9 cellular contexts compared by ENCODE assay signal in genomic region chr14:100374891-100375272, GRCh38. TPM values are rescaled to one million over a fixed set of nuclear protein-coding genes. Genes with fewer than 3 reads are reported as not detected.
A peak's percentile ranks its signal among the peaks of the same experiment; 100 is the strongest.
DNase-seq lines count a peak whose midpoint lies in the region; ATAC-seq and TF ChIP-seq lines count a peak whose summit lies in the region.
"Had no signal": no experiment of that assay in that cellular context is flagged by ENCODE, and none has a peak within 500 bp of the region (broad histone marks: within the 10 kb centered on the region; RNA-seq: fewer than 3 reads in every experiment).

No MANE protein-coding gene starts in this region.

- peak; percentile 22 for DNase-seq in AG10803 (ENCODE audit: low read depth)
- DNase-seq in Karpas-422 = no peak
- DNase-seq in colonic mucosa = no peak
- no peak for DNase-seq in naive thymus-derived CD4-positive, alpha-beta T cell
- no peak for DNase-seq in NCI-H748 treated with DMSO at 0.1 percent for 48 hours (lab: John Stamatoyannopoulos, UW)
- no peak for DNase-seq in hippocampal formation (lab: John Stamatoyannopoulos, UW)
- no peak for DNase-seq in COR-L47 (lab: John Stamatoyannopoulos, UW)
- no peak for DNase-seq in activated CD4-positive, alpha-beta T cell treated with anti-CD3 and anti-CD28 coated beads for 4 hours

- TF ChIP-seq CTCF in AG10803 (conservative IDR thresholded peaks at IDR 0.05; ENCODE audit: low read length) (no peak), colonic mucosa (IDR thresholded peaks at IDR 0.05) (no peak)

- peaks cover 23 to 62% (median 37%) of the 10 kb centered on the region in 7 donors for H3K4me1 Mint-ChIP-seq in naive thymus-derived CD4-positive, alpha-beta T cell

- H3K9ac ChIP-seq in Karpas-422 (ENCODE audit: low read length) = peak overlapping the region; percentile 77
- peak overlapping the region; percentile 81 to 93 for H3K9ac ChIP-seq in colonic mucosa (ENCODE audit: low read depth in 2 of 2, low read length in 2 of 2)

- intact Hi-C loops in colonic mucosa (cut with DNase I) = no loop called here
- intact Hi-C loops in naive thymus-derived CD4-positive, alpha-beta T cell (cut with micrococcal nuclease) = loop anchor here (2.0 to 10.0 kb wide), 7 partner anchors 153 to 890 kb away; partner anchors contain the start of genes CCNK (in 1 of the 2), CYP46A1 (in 1 of the 2) and SETD3 (in 1 of the 2)

- peaks cover 35% of the 10 kb centered on the region for H3K79me2 ChIP-seq in Karpas-422 (ENCODE audit: low read length)

- H4K20me1 ChIP-seq in Karpas-422 (ENCODE audit: insufficient read depth, low read depth, low read length) = no peaks in the 10 kb centered on the region

- peak overlapping the region; percentile 79 to 95 (median 93) for H3K4me3 Mint-ChIP-seq in naive thymus-derived CD4-positive, alpha-beta T cell

- H3K36me3 Mint-ChIP-seq in naive thymus-derived CD4-positive, alpha-beta T cell = peaks cover 0 to 31% (median 4%) of the 10 kb centered on the region in 5 donors

- H3K36me3 ChIP-seq in Karpas-422 (ENCODE audit: insufficient read depth, low read length) (no peaks in the 10 kb centered on the region), colonic mucosa (no peaks in the 10 kb centered on the region)
- H3K36me3 ChIP-seq in naive thymus-derived CD4-positive, alpha-beta T cell (ENCODE audit: control insufficient read depth in 2 of 3, insufficient read depth in 3 of 3, low read length in 3 of 3) = peaks cover 0 to 5% (median 0%) of the 10 kb centered on the region in 3 experiments

- H3K9me2 ChIP-seq in Karpas-422 (replicated peaks; ENCODE audit: insufficient read depth, low read length) = no peaks in the 10 kb centered on the region

- no peak overlapping the region for H2AFZ ChIP-seq in Karpas-422 (ENCODE audit: low read length)

- H3K4me3 ChIP-seq in AG10803 (ENCODE audit: low read length) (peak overlapping the region; percentile 94), Karpas-422 (ENCODE audit: low read length) (peak overlapping the region; percentile 77), colonic mucosa (peak overlapping the region; percentile 89)
- H3K4me3 ChIP-seq in naive thymus-derived CD4-positive, alpha-beta T cell (ENCODE audit: low read length) = peak overlapping the region; percentile 78

- CTCF ChIA-PET in naive thymus-derived CD4-positive, alpha-beta T cell (lab: Charles Lee) = no interaction called here

- H3K27me3 Mint-ChIP-seq in naive thymus-derived CD4-positive, alpha-beta T cell = no peaks in the 10 kb centered on the region

- no peaks in the 10 kb centered on the region for H3K27me3 ChIP-seq in Karpas-422 (ENCODE audit: low read length)
- H3K27me3 ChIP-seq in colonic mucosa = no peaks in the 10 kb centered on the region
- no peaks in the 10 kb centered on the region for H3K27me3 ChIP-seq in naive thymus-derived CD4-positive, alpha-beta T cell (ENCODE audit: control insufficient read depth in 2 of 2, insufficient read depth in 2 of 2, low read length in 2 of 2)

- H3K4me1 ChIP-seq in Karpas-422 (ENCODE audit: low read length) = peaks cover 34% of the 10 kb centered on the region
- peaks cover 3% of the 10 kb centered on the region for H3K4me1 ChIP-seq in colonic mucosa
- peaks cover 19 to 26% of the 10 kb centered on the region in 2 donors for H3K4me1 ChIP-seq in naive thymus-derived CD4-positive, alpha-beta T cell (ENCODE audit: control insufficient read depth in 2 of 2, insufficient read depth in 2 of 2, low read length in 2 of 2)

- H3K9me3 ChIP-seq in Karpas-422 (ENCODE audit: low read length) (no peaks in the 10 kb centered on the region), colonic mucosa (no peaks in the 10 kb centered on the region)
- no peaks in the 10 kb centered on the region for H3K9me3 ChIP-seq in naive thymus-derived CD4-positive, alpha-beta T cell (ENCODE audit: control insufficient read depth in 2 of 3, low read length in 3 of 3)

- ATAC-seq in naive thymus-derived CD4-positive, alpha-beta T cell = no peak

- peak overlapping the region in 6 of 9 donors; percentile 44 to 96 (median 92) for H3K27ac Mint-ChIP-seq in naive thymus-derived CD4-positive, alpha-beta T cell

- peak overlapping the region; percentile 69 for H3K27ac ChIP-seq in Karpas-422 (ENCODE audit: low read length)
- peak overlapping the region; percentile 90 for H3K27ac ChIP-seq in colonic mucosa
- H3K27ac ChIP-seq in naive thymus-derived CD4-positive, alpha-beta T cell (ENCODE audit: low read depth, low read length) = peak overlapping the region; percentile 18

- H3K9me3 Mint-ChIP-seq in naive thymus-derived CD4-positive, alpha-beta T cell = peaks cover 0 to 2% (median 0%) of the 10 kb centered on the region in 11 donors

- H3K4me2 ChIP-seq in Karpas-422 (ENCODE audit: low read depth, low read length, poor library complexity, severe bottlenecking) = peak overlapping the region; percentile 90

- POLR2A ChIA-PET in naive thymus-derived CD4-positive, alpha-beta T cell (lab: Charles Lee) = no interaction called here

RNA-seq across cellular contexts. Expression of gene WDR25, which starts 1.4 kb away (rescaled TPM):
- total RNA-seq in Karpas-422 (2014; rRNA removed; shearing (Covaris generic); ENCODE audit: low replicate concordance) = 10.8 and 13.5 TPM in 2 replicates
- 10 to 100 TPM in 1 of 2 donors, 1 to 10 TPM in 1; 5.8 to 12.4 TPM for total RNA-seq in colonic mucosa
- total RNA-seq in naive thymus-derived CD4-positive, alpha-beta T cell = 10 to 100 TPM in 1 of 5 experiments, 1 to 10 TPM in 4; 5.4 to 11.6 (median 6.6) TPM
- polyA plus RNA-seq in naive thymus-derived CD4-positive, alpha-beta T cell = 10 to 100 TPM; 12.2 to 18.1 TPM

RNA-seq across cellular contexts. Expression of gene SLC25A47, which starts 51.7 kb away (rescaled TPM):
- total RNA-seq in Karpas-422 (2014; rRNA removed; shearing (Covaris generic); ENCODE audit: low replicate concordance) = not detected in 2 replicates
- total RNA-seq in colonic mucosa = not detected
- total RNA-seq in naive thymus-derived CD4-positive, alpha-beta T cell = not detected
- polyA plus RNA-seq in naive thymus-derived CD4-positive, alpha-beta T cell = not detected
- total RNA-seq: pulmonary artery endothelial cell had no signal

Comparison
In these comparisons a context has a peak if more than half of its experiments do, and no peak if none do; other contexts are left out.
1. H3K27ac ChIP-seq: peak in every context shown above with its lines; median percentile 90 in colonic mucosa; 69 in Karpas-422; 18 in naive thymus-derived CD4-positive, alpha-beta T cell.